ENCODE assay signal across 23 cellular contexts in genomic region chrX:55026143-55026542, GRCh38. TPM values are rescaled to one million over a fixed set of nuclear protein-coding genes. Genes with fewer than 3 reads are reported as not detected.
A peak's percentile ranks its signal among the peaks of the same experiment; 100 is the strongest.
DNase-seq lines count a peak whose midpoint lies in the region; ATAC-seq and TF ChIP-seq lines count a peak whose summit lies in the region.
"Had no signal": no experiment of that assay in that cellular context is flagged by ENCODE, and none has a peak within 500 bp of the region (broad histone marks: within the 10 kb centered on the region; RNA-seq: fewer than 3 reads in every experiment).

No MANE protein-coding gene starts in this region.

- no peaks in the 10 kb centered on the region for H3K4me1 ChIP-seq in osteoblast (ENCODE audit: insufficient read depth, low read length)
- H3K4me1 ChIP-seq: SJSA1 had no signal

- H3K4me3 ChIP-seq in osteoblast (ENCODE audit: insufficient read depth, low read length) = no peak overlapping the region
- H3K4me3 ChIP-seq: SJSA1 had no signal

- H3K36me3 ChIP-seq in osteoblast (ENCODE audit: insufficient read depth, low read length) = no peaks in the 10 kb centered on the region
- H3K36me3 ChIP-seq: SJSA1 had no signal

- H3K27me3 ChIP-seq in osteoblast (ENCODE audit: insufficient read depth, low read length) = peaks cover 3% of the 10 kb centered on the region
- H3K27me3 ChIP-seq: SJSA1 had no signal

- H3K9me3 ChIP-seq in osteoblast (ENCODE audit: low read depth, low read length) = no peaks in the 10 kb centered on the region
- H3K9me3 ChIP-seq: SJSA1 had no signal

- no peak overlapping the region for H3K27ac ChIP-seq in osteoblast (ENCODE audit: low read depth, low read length)
- H3K27ac ChIP-seq: SJSA1 had no signal

- H3K4me1 Mint-ChIP-seq in activated T-cell treated with anti-CD3 and anti-CD28 coated beads, Interleukin-2, amount 50 U/mL, for 72 hours (ENCODE audit: low read depth) = no peaks in the 10 kb centered on the region
- H3K4me1 Mint-ChIP-seq: B cell, IgD-negative memory B cell had no signal

- no peak overlapping the region for H2AFZ ChIP-seq in osteoblast (ENCODE audit: low read length)

- DNase-seq in GM04503 (ENCODE audit: low read depth) = peak; percentile 16
- DNase-seq in RPMI7951 (ENCODE audit: low read depth) = peak; percentile 10
- DNase-seq in erythroblast (lab: John Stamatoyannopoulos, UW) = peak; percentile 29 to 64
- peak; percentile 29 for DNase-seq in osteoblast (ENCODE audit: insufficient read length, low spot score, missing footprints)
- no peak for DNase-seq in activated T-cell treated with anti-CD3 and anti-CD28 coated beads, Interleukin-2, amount 50 U/mL, for 72 hours
- no peak for DNase-seq in DMS 273 treated with DMSO at 0.1 percent for 48 hours (lab: John Stamatoyannopoulos, UW)
- no peak for DNase-seq in omental fat pad (ENCODE audit: low spot score)
- DNase-seq: CD4-positive, alpha-beta T cell; DMS79 treated with DMSO at 0.1 percent for 48 hours; GDM1; Kasumi-1; NCI-H1105 treated with DMSO at 0.1 percent for 48 hours; NCI-H1694 treated with DMSO at 0.1 percent for 48 hours; NCI-H2107; NCI-H526 treated with DMSO at 0.1 percent for 48 hours; NK-92 treated with Interleukin-12 subunit alpha and Interleukin-12 subunit beta, amount 100 ng/mL, for 24 hours; RPMI8226 had no signal

- no peaks in the 10 kb centered on the region for H3K79me2 ChIP-seq in osteoblast (ENCODE audit: insufficient read depth, low read length)

- no peak for TF ChIP-seq CTCF in osteoblast (IDR thresholded peaks at IDR 0.05; ENCODE audit: extremely low read depth, low read depth, low read length)
- TF ChIP-seq CTCF in omental fat pad (IDR thresholded peaks at IDR 0.05) = no peak

- ATAC-seq in activated T-cell treated with anti-CD3 and anti-CD28 coated beads, Interleukin-2, amount 50 U/mL, for 72 hours (replicated peaks in 1 of 2) = no peak
- ATAC-seq in HG02642 (IDR thresholded peaks at IDR 0.05; ENCODE audit: poor library complexity, unreplicated experiment) (no peak), omental fat pad (ENCODE audit: low FRiP score) (no peak)

- H3K27ac Mint-ChIP-seq in activated T-cell treated with anti-CD3 and anti-CD28 coated beads, Interleukin-2, amount 50 U/mL, for 72 hours = no peak overlapping the region
- H3K27ac Mint-ChIP-seq: B cell; CD4-positive, alpha-beta T cell; IgD-negative memory B cell had no signal

- peaks cover 0 to 2% of the 10 kb centered on the region in 2 donors for H3K36me3 Mint-ChIP-seq in activated T-cell treated with anti-CD3 and anti-CD28 coated beads, Interleukin-2, amount 50 U/mL, for 72 hours (ENCODE audit: insufficient read depth in 2 of 2)
- H3K36me3 Mint-ChIP-seq: IgD-negative memory B cell had no signal

- no peak overlapping the region for H3K4me2 ChIP-seq in osteoblast (ENCODE audit: insufficient read depth, low read length)

- no peaks in the 10 kb centered on the region for H4K20me1 ChIP-seq in osteoblast (ENCODE audit: insufficient read depth, low read length)

- peaks cover 23% of the 10 kb centered on the region for H3K27me3 Mint-ChIP-seq in activated T-cell treated with anti-CD3 and anti-CD28 coated beads, Interleukin-2, amount 50 U/mL, for 72 hours (ENCODE audit: low read depth)
- H3K27me3 Mint-ChIP-seq: B cell; CD4-positive, alpha-beta T cell had no signal

- H3K9me3 Mint-ChIP-seq in activated T-cell treated with anti-CD3 and anti-CD28 coated beads, Interleukin-2, amount 50 U/mL, for 72 hours = no peaks in the 10 kb centered on the region
- H3K9me3 Mint-ChIP-seq: CD4-positive, alpha-beta T cell had no signal

- H3K4me3 Mint-ChIP-seq in activated T-cell treated with anti-CD3 and anti-CD28 coated beads, Interleukin-2, amount 50 U/mL, for 72 hours = no peak overlapping the region
- H3K4me3 Mint-ChIP-seq: B cell; CD4-positive, alpha-beta T cell; IgD-negative memory B cell had no signal

- no peak for TF ChIP-seq POLR2A in erythroblast (IDR thresholded peaks at IDR 0.05; ENCODE audit: low read length)

RNA-seq across cellular contexts. Expression of gene ALAS2, which starts 4.6 kb away (rescaled TPM):
- not detected in 2 replicates for total RNA-seq in RPMI7951 (2014; rRNA removed; shearing (Covaris generic))
- total RNA-seq in osteoblast = not detected in 2 replicates
- total RNA-seq in activated T-cell treated with anti-CD3 and anti-CD28 coated beads, Interleukin-2, amount 50 U/mL, for 72 hours = not detected
- 1 to 10 TPM in 3 of 4 donors, under 1 TPM in 1; 0.74 to 4.6 (median 1.2) TPM for total RNA-seq in omental fat pad
- total RNA-seq: CD4-positive, alpha-beta T cell; HT-29; OCI-LY7; SJSA1 had no signal

RNA-seq across cellular contexts. Expression of gene APEX2, which starts 26.0 kb away (rescaled TPM):
- 22.5 and 29.3 TPM in 2 replicates for total RNA-seq in RPMI7951 (2014; rRNA removed; shearing (Covaris generic))
- total RNA-seq in osteoblast (5.9 and 6.5 TPM in 2 replicates), omental fat pad (10 to 100 TPM in 2 of 4 donors, 1 to 10 TPM in 2; 6.9 to 10.3 (median 9.0) TPM)
- 10 to 100 TPM; 21.3 to 26.6 TPM for total RNA-seq in activated T-cell treated with anti-CD3 and anti-CD28 coated beads, Interleukin-2, amount 50 U/mL, for 72 hours

RNA-seq across cellular contexts. Expression of gene PFKFB1, which starts 32.2 kb away (rescaled TPM):
- total RNA-seq in RPMI7951 (2014; rRNA removed; shearing (Covaris generic)) = 0.20 TPM in 1 of 2 replicates, not detected in the other
- total RNA-seq in osteoblast = not detected in 2 replicates
- 1 to 10 TPM; 1.6 TPM for total RNA-seq in activated T-cell treated with anti-CD3 and anti-CD28 coated beads, Interleukin-2, amount 50 U/mL, for 72 hours
- 10 to 100 TPM; 10.4 to 23.8 (median 14.2) TPM for total RNA-seq in omental fat pad
- total RNA-seq: HT-29, SJSA1 had no signal

RNA-seq across cellular contexts. Expression of gene PAGE2B, which starts 48.7 kb away (rescaled TPM):
- total RNA-seq in RPMI7951 (2014; rRNA removed; shearing (Covaris generic)) = 0.78 TPM in 1 of 2 replicates, not detected in the other
- not detected in 2 replicates for total RNA-seq in osteoblast
- 1 to 10 TPM in 1 of 2 donors, under 1 TPM in 1; 0.74 to 1.1 TPM for total RNA-seq in activated T-cell treated with anti-CD3 and anti-CD28 coated beads, Interleukin-2, amount 50 U/mL, for 72 hours
- not detected for total RNA-seq in omental fat pad
- total RNA-seq: HT-29, OCI-LY7, SJSA1 had no signal

Comparison
In these comparisons a context has a peak if more than half of its experiments do, and no peak if none do; other contexts are left out.
1. DNase-seq: peak in GM04503 (single experiment), RPMI7951 (single experiment), erythroblast (2 of 2) and osteoblast (single experiment); none in activated T-cell treated with anti-CD3 and anti-CD28 coated beads, Interleukin-2, amount 50 U/mL, for 72 hours (0 of 2), DMS 273 treated with DMSO at 0.1 percent for 48 hours (single experiment) and omental fat pad (single experiment).